In the genomic region with DNA sequence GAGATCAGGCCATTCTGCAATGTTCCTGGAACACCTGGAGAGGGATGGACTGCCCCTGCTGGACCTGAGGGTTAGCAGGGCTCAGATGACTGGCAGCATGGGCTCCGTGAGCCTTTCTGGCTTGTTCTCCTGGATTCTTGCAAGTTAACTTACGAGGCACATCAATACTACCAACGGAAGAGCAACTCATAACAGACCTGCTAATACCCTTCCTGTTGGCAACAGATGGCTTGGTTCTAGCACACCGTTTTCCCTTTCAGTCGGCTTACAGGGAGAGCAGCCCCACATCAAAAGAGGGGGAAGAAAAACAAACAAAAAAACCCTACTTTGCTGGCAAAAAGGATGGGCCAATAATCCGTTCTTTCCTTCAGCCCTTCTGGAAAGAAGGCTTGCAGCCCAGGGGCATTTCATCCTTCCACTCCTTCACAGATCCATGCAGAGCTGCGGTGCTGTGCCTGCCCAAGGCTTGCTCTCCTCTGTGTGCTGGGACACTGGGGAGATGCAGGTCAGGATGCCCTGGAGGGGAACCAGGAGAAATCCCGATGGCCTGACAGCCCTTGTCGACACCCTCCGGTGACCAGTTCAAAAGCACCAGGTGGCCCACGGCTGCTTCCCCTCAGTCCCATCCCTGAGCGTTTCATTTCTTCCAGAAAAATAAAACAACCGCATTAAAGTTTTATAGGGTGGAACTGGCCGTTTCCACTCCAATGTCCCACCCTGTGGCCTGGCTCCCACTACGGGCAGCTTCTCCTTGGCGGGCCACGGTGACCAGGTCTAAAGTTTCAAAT, we compare ENCODE assay signal across 15 cellular contexts. TPM values are rescaled to one million over a fixed set of nuclear protein-coding genes. Genes with fewer than 3 reads are reported as not detected.
DNase-seq lines count a peak whose midpoint lies in the region; ATAC-seq, FAIRE-seq and TF ChIP-seq lines count a peak whose summit lies in the region.
"Had no signal": no experiment of that assay in that cellular context is flagged by ENCODE, and none has a peak within 500 bp of the region (broad histone marks: within the 10 kb centered on the region; RNA-seq: fewer than 3 reads in every experiment).

No MANE protein-coding gene starts in this region.

- no peaks in the 10 kb centered on the region for H3K9me3 Mint-ChIP-seq in activated T-cell treated with anti-CD3 and anti-CD28 coated beads, Interleukin-2, amount 50 U/mL, for 72 hours
- no peaks in the 10 kb centered on the region for H3K9me3 Mint-ChIP-seq in stimulated activated naive CD8-positive, alpha-beta T cell treated with anti-CD3 and anti-CD28 coated beads, Interleukin-15, amount 100 ng/mL, for 72 hours
- no peaks in the 10 kb centered on the region for H3K9me3 Mint-ChIP-seq in endothelial cell (ENCODE audit: unreplicated experiment)
- H3K9me3 Mint-ChIP-seq: memory B cell; stimulated activated memory B cell treated with anti-CD40 and anti-IgM and Interleukin-4, amounts not matched to agents 10 μg/mL and 1 μg/mL and 100 μg/mL, for 72 hours had no signal

- H3K27ac ChIP-seq in Panc1 (ENCODE audit: low read length) (no peak overlapping the region), epithelial cell of prostate (peak overlapping the region; percentile 82)
- H3K27ac ChIP-seq: brain microvascular endothelial cell, C4-2B had no signal

- H3K27me3 Mint-ChIP-seq in activated T-cell treated with anti-CD3 and anti-CD28 coated beads, Interleukin-2, amount 50 U/mL, for 72 hours (ENCODE audit: low read depth), result no peaks in the 10 kb centered on the region
- no peaks in the 10 kb centered on the region for H3K27me3 Mint-ChIP-seq in stimulated activated naive CD8-positive, alpha-beta T cell treated with anti-CD3 and anti-CD28 coated beads, Interleukin-15, amount 100 ng/mL, for 72 hours
- peaks cover 8% of the 10 kb centered on the region for H3K27me3 Mint-ChIP-seq in endothelial cell (ENCODE audit: unreplicated experiment)
- H3K27me3 Mint-ChIP-seq: memory B cell; stimulated activated memory B cell treated with anti-CD40 and anti-IgM and Interleukin-4, amounts not matched to agents 10 μg/mL and 1 μg/mL and 100 μg/mL, for 72 hours had no signal

- peak overlapping the region; percentile 14 to 27 for H3K4me3 Mint-ChIP-seq in activated T-cell treated with anti-CD3 and anti-CD28 coated beads, Interleukin-2, amount 50 U/mL, for 72 hours
- peak overlapping the region; percentile 3 to 15 for H3K4me3 Mint-ChIP-seq in stimulated activated naive CD8-positive, alpha-beta T cell treated with anti-CD3 and anti-CD28 coated beads, Interleukin-15, amount 100 ng/mL, for 72 hours
- H3K4me3 Mint-ChIP-seq in endothelial cell (ENCODE audit: unreplicated experiment), result no peak overlapping the region
- H3K4me3 Mint-ChIP-seq: memory B cell; stimulated activated memory B cell treated with anti-CD40 and anti-IgM and Interleukin-4, amounts not matched to agents 10 μg/mL and 1 μg/mL and 100 μg/mL, for 72 hours had no signal

- no peaks in the 10 kb centered on the region for H3K36me3 ChIP-seq in Panc1 (ENCODE audit: control insufficient read depth, insufficient read depth, low read length)

- H3K4me1 Mint-ChIP-seq in activated T-cell treated with anti-CD3 and anti-CD28 coated beads, Interleukin-2, amount 50 U/mL, for 72 hours (ENCODE audit: low read depth), result peaks cover 28% of the 10 kb centered on the region
- H3K4me1 Mint-ChIP-seq in stimulated activated naive CD8-positive, alpha-beta T cell treated with anti-CD3 and anti-CD28 coated beads, Interleukin-15, amount 100 ng/mL, for 72 hours, result peaks cover 49% of the 10 kb centered on the region
- no peaks in the 10 kb centered on the region for H3K4me1 Mint-ChIP-seq in endothelial cell (ENCODE audit: unreplicated experiment)

- H3K36me3 Mint-ChIP-seq in activated T-cell treated with anti-CD3 and anti-CD28 coated beads, Interleukin-2, amount 50 U/mL, for 72 hours (ENCODE audit: insufficient read depth in 2 of 2), result peaks cover 2 to 3% of the 10 kb centered on the region in 2 donors
- peaks cover 23% of the 10 kb centered on the region for H3K36me3 Mint-ChIP-seq in endothelial cell (ENCODE audit: low read depth, unreplicated experiment)

- DNase-seq in activated T-cell treated with anti-CD3 and anti-CD28 coated beads, Interleukin-2, amount 50 U/mL, for 72 hours, result no peak
- no peak for DNase-seq in activated T-cell treated with anti-CD3 and anti-CD28 coated beads, Interleukin-2, amount 50 U/mL, for 48 hours
- DNase-seq in Panc1 (ENCODE audit: low read depth, low spot score) (no peak), epithelial cell of prostate (ENCODE audit: low read depth, low spot score) (no peak), frontal cortex (ENCODE audit: low spot score in 2 of 2) (no peak), GDM1 (lab: John Stamatoyannopoulos, UW) (no peak), endothelial cell (ENCODE audit: low spot score) (no peak)
- no peak for DNase-seq in stimulated activated naive CD8-positive, alpha-beta T cell treated with anti-CD3 and anti-CD28 coated beads, Interleukin-15, amount 100 ng/mL, for 72 hours
- DNase-seq: brain microvascular endothelial cell; hypothalamus; OCI-M1; stimulated activated CD4-positive, alpha-beta T cell treated with anti-CD3 and anti-CD28 coated beads, Interleukin-1b, Interleukin-23, amount 100 ng/mL, for 48 hours had no signal

- CTCF ChIA-PET in Panc1 (lab: Charles Lee), result no interaction called here

- no peaks in the 10 kb centered on the region for H3K9me3 ChIP-seq in Panc1 (ENCODE audit: control insufficient read depth, insufficient read depth, low read depth, low read length)

- H3K4me3 ChIP-seq in Panc1 (ENCODE audit: low read depth in 2 of 2, low read length in 2 of 2), result no peak overlapping the region

- H3K27me3 ChIP-seq in Panc1 (ENCODE audit: control insufficient read depth, insufficient read depth, low read length), result no peaks in the 10 kb centered on the region
- H3K27me3 ChIP-seq: brain microvascular endothelial cell had no signal

- POLR2A ChIA-PET in Panc1 (lab: Charles Lee), result no interaction called here

- in situ Hi-C loops in Panc1 (cut with HindIII; ENCODE audit: low pct_unique_long_range_greater_than_20kb, low sequenced_read_pairs), result no loop called here

- H3K4me1 ChIP-seq in Panc1 (ENCODE audit: control insufficient read depth, insufficient read depth, low read length), result peaks cover 3% of the 10 kb centered on the region; the same call in 1 of the 2 replicates

- TF ChIP-seq CTCF in Panc1 (IDR thresholded peaks at IDR 0.05), result no peak
- TF ChIP-seq CTCF in endothelial cell (IDR thresholded peaks at IDR 0.05; ENCODE audit: unreplicated experiment), result no peak

- intact Hi-C loops in Panc1 (cut with micrococcal nuclease; ENCODE audit: unreplicated experiment), result no loop called here

- BruUV-seq in Panc1 (replicated peaks; lab: Mats Ljungman, UMichigan), result no TSS peak

- ATAC-seq in activated T-cell treated with anti-CD3 and anti-CD28 coated beads, Interleukin-2, amount 50 U/mL, for 72 hours (replicated peaks in 1 of 2), result peak; percentile 26 to 55
- ATAC-seq in Panc1, result peak; percentile 33; the same call in 1 of the 2 replicates
- peak; percentile 86 for ATAC-seq in stimulated activated naive CD8-positive, alpha-beta T cell treated with anti-CD3 and anti-CD28 coated beads, Interleukin-15, amount 100 ng/mL, for 72 hours
- ATAC-seq: stimulated activated memory B cell treated with anti-CD40 and anti-IgM and Interleukin-4, amounts not matched to agents 10 μg/mL and 1 μg/mL and 100 μg/mL, for 72 hours had no signal

- FAIRE-seq in frontal cortex (lab: Jason Lieb, UNC), result no peak

- peak overlapping the region; percentile 12 for H3K27ac Mint-ChIP-seq in activated T-cell treated with anti-CD3 and anti-CD28 coated beads, Interleukin-2, amount 50 U/mL, for 72 hours
- peak overlapping the region; percentile 19 to 68 for H3K27ac Mint-ChIP-seq in stimulated activated naive CD8-positive, alpha-beta T cell treated with anti-CD3 and anti-CD28 coated beads, Interleukin-15, amount 100 ng/mL, for 72 hours
- no peak overlapping the region for H3K27ac Mint-ChIP-seq in endothelial cell (ENCODE audit: unreplicated experiment)
- H3K27ac Mint-ChIP-seq: stimulated activated memory B cell treated with anti-CD40 and anti-IgM and Interleukin-4, amounts not matched to agents 10 μg/mL and 1 μg/mL and 100 μg/mL, for 72 hours had no signal

RNA-seq across cellular contexts. Expression of a gene that starts 48.1 kb away (rescaled TPM):
- 10 to 100 TPM in 1 of 2 donors, 1 to 10 TPM in 1; 9.5 to 10.5 TPM for total RNA-seq in activated T-cell treated with anti-CD3 and anti-CD28 coated beads, Interleukin-2, amount 50 U/mL, for 72 hours
- total RNA-seq in Panc1 (2021; ENCODE audit: unreplicated experiment) (42.0 TPM), frontal cortex (17.9 TPM), endothelial cell (ENCODE audit: unreplicated experiment) (22.6 TPM)
- polyA plus RNA-seq in Panc1 (2012; ENCODE audit: insufficient read length), result 56.7 TPM

RNA-seq across cellular contexts. Expression of a gene that starts 48.3 kb away (rescaled TPM):
- total RNA-seq in activated T-cell treated with anti-CD3 and anti-CD28 coated beads, Interleukin-2, amount 50 U/mL, for 72 hours, result 10 to 100 TPM; 31.8 to 41.7 TPM
- total RNA-seq in Panc1 (2021; ENCODE audit: unreplicated experiment) (86.6 TPM), frontal cortex (21.6 TPM), endothelial cell (ENCODE audit: unreplicated experiment) (34.1 TPM)
- polyA plus RNA-seq in Panc1 (2012; ENCODE audit: insufficient read length), result 125 TPM

Comparison
In these comparisons a context has a peak if more than half of its experiments do, and no peak if none do; other contexts are left out.
1. ATAC-seq: peak in every context shown above with its lines; median percentile 86 in stimulated activated naive CD8-positive, alpha-beta T cell treated with anti-CD3 and anti-CD28 coated beads, Interleukin-15, amount 100 ng/mL, for 72 hours; 40 in activated T-cell treated with anti-CD3 and anti-CD28 coated beads, Interleukin-2, amount 50 U/mL, for 72 hours; 33 in Panc1.